In the genomic region with DNA sequence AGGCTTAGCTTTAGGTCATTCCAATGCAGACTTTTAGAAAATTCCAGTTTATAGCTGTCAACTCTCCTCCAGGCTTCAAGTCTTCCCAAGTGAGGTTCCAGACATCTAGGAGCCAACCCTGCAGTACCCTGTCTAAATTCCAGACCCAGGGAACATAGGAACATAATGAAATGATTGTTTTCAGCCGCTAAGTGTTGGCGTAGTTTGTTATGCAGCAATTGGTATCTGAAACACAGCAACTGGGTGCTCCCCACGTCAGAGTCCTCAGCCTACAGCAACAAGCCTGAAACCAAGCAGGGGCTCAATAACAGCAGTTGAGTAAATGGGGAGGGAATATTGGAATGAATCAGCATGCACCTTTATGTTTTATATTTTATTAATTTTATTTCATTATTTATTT, we compare ENCODE assay signal across 22 cellular contexts.
"Had no signal": no experiment of that assay in that cellular context is flagged by ENCODE, and none has a peak within 500 bp of the region (broad histone marks: within the 10 kb centered on the region; RNA-seq: fewer than 3 reads in every experiment).

No MANE protein-coding gene starts in this region.

- ATAC-seq: effector memory CD8-positive, alpha-beta T cell; esophagus mucosa; gastrocnemius medialis; heart right ventricle; left cardiac atrium; left lung; left ventricle myocardium superior; lower lobe of right lung; mucosa of descending colon had no signal

- DNase-seq: colonic mucosa; cortex of kidney; effector CD8-positive, alpha-beta T cell; effector memory CD8-positive, alpha-beta T cell; endodermal cell; erythroblast; esophagus squamous epithelium; foreskin fibroblast; foreskin melanocyte; gastrocnemius medialis; glutamatergic neuron; head of caudate nucleus; heart right ventricle; hippocampal formation; left cardiac atrium; left lung; left ventricle myocardium superior; lower lobe of right lung; mesenchymal stem cell; mucosa of descending colon; naive B cell had no signal
